11 cellular contexts compared by ENCODE assay signal in genomic region chrX:106170318-106170717, GRCh38. TPM values are rescaled to one million over a fixed set of nuclear protein-coding genes. Genes with fewer than 3 reads are reported as not detected.
DNase-seq lines count a peak whose midpoint lies in the region; ATAC-seq, FAIRE-seq and TF ChIP-seq lines count a peak whose summit lies in the region.
"Had no signal": no experiment of that assay in that cellular context is flagged by ENCODE, and none has a peak within 500 bp of the region (broad histone marks: within the 10 kb centered on the region; RNA-seq: fewer than 3 reads in every experiment).

No MANE protein-coding gene starts in this region.

- DNase-seq in D721Med (ENCODE audit: insufficient read length, low spot score) (no peak), chondrocyte (ENCODE audit: low spot score) (no peak), AG20443 (ENCODE audit: low spot score) (no peak)
- DNase-seq in stimulated activated naive CD4-positive, alpha-beta T cell treated with Interleukin-2 at 50 U/mL for 16 hours (lab: John Stamatoyannopoulos, UW): no peak
- DNase-seq in stimulated activated CD4-positive, alpha-beta T cell treated with anti-CD3 and anti-CD28 coated beads, Interleukin-1b, Interleukin-23, amount 100 ng/mL, for 48 hours: no peak
- DNase-seq: activated CD4-positive, CD25-positive, alpha-beta regulatory T cell treated with anti-CD3 and anti-CD28 coated beads, Interleukin-2, amount 50 U/mL, for 72 hours; cortex of kidney; MV-4-11 had no signal

- H3K27ac Mint-ChIP-seq in chondrocyte (ENCODE audit: unreplicated experiment): no peak overlapping the region
- no peak overlapping the region for H3K27ac Mint-ChIP-seq in nephron

- peaks cover 7% of the 10 kb centered on the region for H3K27me3 Mint-ChIP-seq in chondrocyte (ENCODE audit: low read depth)
- H3K27me3 Mint-ChIP-seq in nephron (ENCODE audit: low read depth): peaks cover 4% of the 10 kb centered on the region

- H3K36me3 Mint-ChIP-seq in chondrocyte (ENCODE audit: low read depth) (no peaks in the 10 kb centered on the region), nephron (ENCODE audit: low read depth) (no peaks in the 10 kb centered on the region)

- H3K4me1 Mint-ChIP-seq in chondrocyte (ENCODE audit: low read depth) (no peaks in the 10 kb centered on the region), nephron (peaks cover 5% of the 10 kb centered on the region)

- H3K4me3 Mint-ChIP-seq in chondrocyte (ENCODE audit: unreplicated experiment) (no peak overlapping the region), nephron (no peak overlapping the region)

- H3K9me3 Mint-ChIP-seq in chondrocyte (ENCODE audit: low read depth) (peaks cover 2% of the 10 kb centered on the region), nephron (no peaks in the 10 kb centered on the region)

- FAIRE-seq in D721Med (lab: Jason Lieb, UNC): no peak

- TF ChIP-seq CTCF in D721Med (IDR thresholded peaks at IDR 0.05; ENCODE audit: insufficient read depth, missing control alignments): peak; percentile 12
- TF ChIP-seq CTCF in LNCAP (IDR thresholded peaks at IDR 0.05): peak; percentile 53; the same call in 1 of the 2 replicates
- peak; percentile 78 for TF ChIP-seq CTCF in chondrocyte (IDR thresholded peaks at IDR 0.05)
- TF ChIP-seq CTCF in nephron (IDR thresholded peaks at IDR 0.05; ENCODE audit: unreplicated experiment in 3 of 3): peak; percentile 35 to 56 (median 52)

- no peak for ATAC-seq in HG02840 (IDR thresholded peaks at IDR 0.05; ENCODE audit: low FRiP score, unreplicated experiment)

RNA-seq across cellular contexts. Expression of gene PWWP3B, which starts 2.2 kb away (rescaled TPM):
- total RNA-seq in chondrocyte: 1.1 to 2.1 TPM (median 1.1 TPM) in 3 replicates

Comparison
In these comparisons a context has a peak if more than half of its experiments do, and no peak if none do; other contexts are left out.
1. CTCF ChIP-seq: peak in every context shown above with its lines; median percentile 78 in chondrocyte; 53 in LNCAP; 52 in nephron; 12 in D721Med.